Comparison of ENCODE assay signal across 8 cellular contexts in the genomic region with DNA sequence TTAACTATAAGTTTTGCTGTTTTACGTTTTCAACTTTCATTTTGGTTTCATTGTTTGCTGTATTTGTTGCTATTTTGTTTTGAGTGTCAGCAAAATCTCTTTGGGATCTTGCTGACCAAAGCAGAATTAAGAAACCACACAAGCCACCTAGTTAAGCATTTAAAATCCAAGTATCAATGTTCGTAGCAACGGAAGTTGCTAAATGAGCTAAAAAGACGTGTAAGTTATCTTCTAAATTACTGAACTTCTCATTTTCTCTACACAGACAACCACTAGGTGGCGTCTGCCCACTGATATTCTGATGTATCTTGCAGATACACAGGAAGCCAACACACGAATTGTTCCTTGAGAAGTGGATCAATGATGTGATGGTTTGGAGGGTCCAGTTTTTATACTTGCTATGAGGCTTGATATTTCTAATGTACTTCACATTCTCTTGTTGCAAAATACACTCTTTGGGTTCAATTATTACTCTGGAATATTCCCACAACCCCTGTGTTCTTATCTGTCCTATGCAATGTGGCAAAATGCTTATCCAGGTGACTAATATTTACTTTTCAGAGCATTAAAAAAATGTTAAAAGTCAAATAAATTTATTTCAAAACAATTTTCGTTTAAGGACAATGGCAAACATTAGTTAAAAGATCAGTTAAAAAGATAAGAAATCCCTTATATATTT.
DNase-seq lines count a peak whose midpoint lies in the region; ATAC-seq, FAIRE-seq and TF ChIP-seq lines count a peak whose summit lies in the region.

No MANE protein-coding gene starts in this region.

- no peaks in the 10 kb centered on the region for H4K20me1 ChIP-seq in H9 (ENCODE audit: control insufficient read depth, insufficient read depth, insufficient read length)

- no peak overlapping the region for H2BK15ac ChIP-seq in H9 (ENCODE audit: low read depth, low read length)

- H3K4me3 ChIP-seq in A549: peak overlapping the region; percentile 26; the same call in 1 of the 3 replicates
- H3K4me3 ChIP-seq in coronary artery: peak overlapping the region; percentile 36

- no peaks in the 10 kb centered on the region for H3K23me2 ChIP-seq in H9 (ENCODE audit: insufficient read length, low read depth, low read length, poor library complexity, severe bottlenecking)

- no peak overlapping the region for H3K56ac ChIP-seq in H9 (ENCODE audit: insufficient read length, low read depth, low read length)

- peak in 1 of 2 experiments; percentile 40; a peak in 1 of 6 replicates for ATAC-seq in A549

- no peak overlapping the region for H3K27ac Mint-ChIP-seq in H9

- no peak overlapping the region for H3K9ac ChIP-seq in H9 (ENCODE audit: extremely low read depth, insufficient read length, low read length)

- no peak overlapping the region for H3K18ac ChIP-seq in H9 (ENCODE audit: insufficient read length, low read depth, low read length)

- H3T11ph ChIP-seq in H9 (ENCODE audit: low read length): no peak overlapping the region

- H3K4me1 ChIP-seq in A549: no peaks in the 10 kb centered on the region
- no peaks in the 10 kb centered on the region for H3K4me1 ChIP-seq in H9 (ENCODE audit: insufficient read depth, low read length)

- no peak for TF ChIP-seq POLR2A in A549 (IDR thresholded peaks at IDR 0.05; ENCODE audit: low read length)

- H2BK120ac ChIP-seq in H9 (ENCODE audit: low read depth, low read length, poor library complexity, severe bottlenecking): no peak overlapping the region

- H3K4me2 ChIP-seq in A549: peak overlapping the region; percentile 49
- no peak overlapping the region for H3K4me2 ChIP-seq in H9 (ENCODE audit: insufficient read depth, insufficient read length, low read length)

- no peak overlapping the region for H2BK5ac ChIP-seq in H9 (ENCODE audit: insufficient read length, low read length)

- H4K5ac ChIP-seq in H9 (ENCODE audit: insufficient read length, low read depth, low read length): no peak overlapping the region

- POLR2A ChIA-PET in A549 (lab: Yijun Ruan, JAX): no interaction called here

- no peak overlapping the region for H3K14ac ChIP-seq in H9 (ENCODE audit: insufficient read depth, low read length)

- CTCF ChIA-PET in A549 (lab: Yijun Ruan, JAX): interaction anchor here (0.6 kb wide), 1 partner anchor 26 kb away, joined by 3 read pairs; no protein-coding TSS in a partner anchor

- no peaks in the 10 kb centered on the region for H3K9me3 ChIP-seq in A549
- no peaks in the 10 kb centered on the region for H3K9me3 ChIP-seq in H9 (ENCODE audit: control insufficient read depth, low read depth, low read length)

- H3K23ac ChIP-seq in H9 (ENCODE audit: insufficient read length, low read depth, low read length): no peak overlapping the region

- H2BK20ac ChIP-seq in H9 (ENCODE audit: low read depth, low read length, poor library complexity, severe bottlenecking): no peak overlapping the region

- H2AK5ac ChIP-seq in H9 (ENCODE audit: insufficient read length, low read length): no peak overlapping the region

- H3K79me2 ChIP-seq in H9 (ENCODE audit: insufficient read depth, low read length): no peaks in the 10 kb centered on the region

- peaks cover 0 to 4% (median 0%) of the 10 kb centered on the region in 3 experiments; a peak in 1 of 7 replicates for H3K36me3 Mint-ChIP-seq in H9 (ENCODE audit: insufficient read depth in 1 of 3, low read depth in 3 of 3)

- peak; percentile 10 to 67 for DNase-seq in A549 (ENCODE audit: low read depth in 1 of 2, low spot score in 1 of 2)
- peak; percentile 25 for DNase-seq in GF-D8 (lab: John Stamatoyannopoulos, UW)
- DNase-seq in H9: peak; percentile 53
- peak; percentile 81 to 83 for DNase-seq in Kasumi-1 (lab: John Stamatoyannopoulos, UW)
- DNase-seq in SK-MEL-5 (ENCODE audit: low read depth, low spot score): peak; percentile 74
- DNase-seq in coronary artery (ENCODE audit: low spot score): no peak
- DNase-seq in midbrain (lab: John Stamatoyannopoulos, UW): peak; percentile 62
- DNase-seq in superior temporal gyrus (ENCODE audit: extremely low spot score): peak; percentile 89

- no peak overlapping the region for H2BK12ac ChIP-seq in H9 (ENCODE audit: insufficient read length, low read depth, low read length)

- no peak for TF ChIP-seq EP300 in A549 (IDR thresholded peaks at IDR 0.05)

- no peak overlapping the region for H4K91ac ChIP-seq in H9 (ENCODE audit: insufficient read length, low read depth, low read length)

- peak; percentile 42 to 46; a peak in 3 of 5 replicates for TF ChIP-seq RAD21 in A549 (conservative IDR thresholded peaks at IDR 0.05 in 1 of 2, IDR thresholded peaks at IDR 0.05 in 1 of 2)

- no peaks in the 10 kb centered on the region for H3K27me3 Mint-ChIP-seq in H9 (ENCODE audit: low read depth)

- H2AFZ ChIP-seq in H9 (ENCODE audit: low read length): no peak overlapping the region

- FAIRE-seq in A549 (lab: Jason Lieb, UNC): no peak

- no peak overlapping the region for H3K4me3 Mint-ChIP-seq in H9

- no peaks in the 10 kb centered on the region for H3K79me1 ChIP-seq in H9 (ENCODE audit: insufficient read depth, low read depth, low read length, poor library complexity, severe bottlenecking)

- peaks cover 0 to 6% of the 10 kb centered on the region in 2 experiments; a peak in 3 of 5 replicates for H3K9me3 Mint-ChIP-seq in H9

- in situ Hi-C loops in SK-MEL-5 (cut with HindIII; ENCODE audit: low pct_unique_long_range_greater_than_20kb, low sequenced_read_pairs): no loop called here

- TF ChIP-seq CTCF in A549 (IDR thresholded peaks at IDR 0.05): peak; percentile 59
- TF ChIP-seq CTCF in H9 (conservative IDR thresholded peaks at IDR 0.05): peak; percentile 89
- no peak for TF ChIP-seq CTCF in coronary artery (IDR thresholded peaks at IDR 0.05)

- H3K27ac ChIP-seq in A549 (no peak overlapping the region), H9 (ENCODE audit: insufficient read length, low read depth, low read length) (no peak overlapping the region), coronary artery (no peak overlapping the region)

- H4K8ac ChIP-seq in H9 (replicated peaks; ENCODE audit: insufficient read length, low read depth, low read length): no peak overlapping the region

- H3K4me1 Mint-ChIP-seq in H9: no peaks in the 10 kb centered on the region

- WGBS in A549 (ENCODE audit: missing lambda C conversion rate): 2% methylated on average over 7 of the region's 7 CpGs
- no CpG with 5 or more reads among the region's 7 CpGs for WGBS in H9 (ENCODE audit: extremely low coverage, insufficient read length, low lambda C conversion rate)

- H3K27me3 ChIP-seq in H9 (ENCODE audit: insufficient read depth, low read length): no peaks in the 10 kb centered on the region

- no peak overlapping the region for H3K4ac ChIP-seq in H9 (ENCODE audit: low read depth, low read length)

TF ChIP-seq in A549, 52 proteins besides CTCF, POLR2A, EP300 and RAD21:
- no peak for TF ChIP-seq HDAC2 (IDR thresholded peaks at IDR 0.05)
- peak; percentile 76 for TF ChIP-seq MAFK (IDR thresholded peaks at IDR 0.05; ENCODE audit: partially characterized antibody)
- TF ChIP-seq SMC3 (IDR thresholded peaks at IDR 0.05): peak; percentile 60
- no peak for TF ChIP-seq FOSB (CRISPR knock-in tag; IDR thresholded peaks at IDR 0.05)
